1 cellular context compared by ENCODE assay signal in genomic region chr19:47373246-47374240, GRCh38.
TF ChIP-seq lines count a peak whose summit lies in the region.

No MANE protein-coding gene starts in this region.

TF ChIP-seq in HepG2, 621 proteins besides CTCF, POLR2A, EP300 and RAD21:
- TF ChIP-seq AGO2 (optimal IDR thresholded peaks at IDR 0.05; ENCODE audit: low read depth, low read length) (peak; percentile 37), ZGPAT (CRISPR knock-in tag; IDR thresholded peaks at IDR 0.05) (no peak), GMEB1 (CRISPR knock-in tag; IDR thresholded peaks at IDR 0.05; ENCODE audit: borderline replicate concordance) (no peak), KDM4B (CRISPR knock-in tag; IDR thresholded peaks at IDR 0.05) (no peak), NFYC (CRISPR knock-in tag; IDR thresholded peaks at IDR 0.05) (no peak), ZFP36 (IDR thresholded peaks at IDR 0.05; ENCODE audit: borderline replicate concordance, low read depth, low read length, partially characterized antibody) (peak; percentile 29), NCOR1 (IDR thresholded peaks at IDR 0.05; ENCODE audit: borderline replicate concordance, low read length) (no peak)
